Comparison of ENCODE assay signal across 15 cellular contexts in genomic region chr18:2988041-2988794, GRCh38. TPM values are rescaled to one million over a fixed set of nuclear protein-coding genes. Genes with fewer than 3 reads are reported as not detected.
DNase-seq lines count a peak whose midpoint lies in the region; ATAC-seq and TF ChIP-seq lines count a peak whose summit lies in the region.
"Had no signal": no experiment of that assay in that cellular context is flagged by ENCODE, and none has a peak within 500 bp of the region (broad histone marks: within the 10 kb centered on the region; RNA-seq: fewer than 3 reads in every experiment).

No MANE protein-coding gene starts in this region.

- peak overlapping the region; percentile 42; the same call in 1 of the 2 replicates for H3K9ac ChIP-seq in IMR-90 (ENCODE audit: low read depth, low read length)
- H3K9ac ChIP-seq in mammary epithelial cell (ENCODE audit: insufficient read depth, low read length): no peak overlapping the region

- H3K4me1 ChIP-seq in IMR-90 (ENCODE audit: control insufficient read depth, insufficient read depth, low read length): peaks cover 24% of the 10 kb centered on the region
- H3K4me1 ChIP-seq in mammary epithelial cell (ENCODE audit: insufficient read depth, low read length): no peaks in the 10 kb centered on the region

- H4K91ac ChIP-seq in IMR-90 (ENCODE audit: insufficient read depth, low read depth, low read length): peak overlapping the region; percentile 64

- TF ChIP-seq CTCF in IMR-90 (conservative IDR thresholded peaks at IDR 0.05; ENCODE audit: low read depth, low read length): no peak
- TF ChIP-seq CTCF in mammary epithelial cell (conservative IDR thresholded peaks at IDR 0.05 in 1 of 2, IDR thresholded peaks at IDR 0.05 in 1 of 2; ENCODE audit: extremely low read depth in 1 of 2, insufficient read depth in 1 of 2, low read depth in 1 of 2, low read length in 2 of 2): no peak
- no peak for TF ChIP-seq CTCF in omental fat pad (IDR thresholded peaks at IDR 0.05)

- TF ChIP-seq RAD21 in IMR-90 (IDR thresholded peaks at IDR 0.05; ENCODE audit: low read length): no peak

- H3K9me1 ChIP-seq in IMR-90 (ENCODE audit: insufficient read depth, low read length): peaks cover 11% of the 10 kb centered on the region

- peak overlapping the region; percentile 30; the same call in 1 of the 2 replicates for H3K4me3 ChIP-seq in IMR-90 (ENCODE audit: insufficient read depth, low read depth, low read length)
- H3K4me3 ChIP-seq in mammary epithelial cell (replicated peaks in 1 of 3; ENCODE audit: insufficient read depth in 1 of 3, low read depth in 2 of 3, low read length in 3 of 3): no peak overlapping the region

- H4K5ac ChIP-seq in IMR-90 (ENCODE audit: low read depth, low read length): peak overlapping the region; percentile 84; the same call in 1 of the 2 replicates

- H3K79me2 ChIP-seq in mammary epithelial cell (ENCODE audit: insufficient read depth, low read length): peaks cover 16% of the 10 kb centered on the region

- H3K23ac ChIP-seq in IMR-90 (ENCODE audit: low read depth, low read length): peak overlapping the region; percentile 26; the same call in 1 of the 2 replicates

- no peak overlapping the region for H2AK9ac ChIP-seq in IMR-90 (replicated peaks; ENCODE audit: low read depth, low read length, poor library complexity)

- in situ Hi-C loops in IMR-90 (cut with MboI; ENCODE audit: low sequenced_read_pairs) (loop anchor here (25.0 kb wide), 1 partner anchor 624 kb away; no protein-coding TSS in a partner anchor), mammary epithelial cell (cut with MboI; ENCODE audit: low sequenced_read_pairs in 2 of 2) (no loop called here)

- no peaks in the 10 kb centered on the region for H3K27me3 Mint-ChIP-seq in activated CD4-positive, alpha-beta T cell treated with anti-CD3 and anti-CD28 coated beads, Interleukin-2, amount 10 ng/mL, durations not matched to agents 24 days and 14 days
- no peaks in the 10 kb centered on the region for H3K27me3 Mint-ChIP-seq in activated CD4-positive, alpha-beta T cell treated with anti-CD3 and anti-CD28 coated beads, Interleukin-2, amount 10 ng/mL, durations not matched to agents 7 days and 5 days

- dilution Hi-C loops in IMR-90 (cut with HindIII; ENCODE audit: low sequenced_read_pairs, unreplicated experiment): no loop called here
- dilution Hi-C loops in mammary epithelial cell (cut with HindIII; ENCODE audit: low sequenced_read_pairs): no loop called here

- no peak overlapping the region; the same call in 1 of the 2 replicates for H2AK5ac ChIP-seq in IMR-90 (ENCODE audit: low read depth, low read length)

- H3K36me3 ChIP-seq in IMR-90 (ENCODE audit: control insufficient read depth, insufficient read depth, low read length) (no peaks in the 10 kb centered on the region), mammary epithelial cell (ENCODE audit: insufficient read depth, low read length) (no peaks in the 10 kb centered on the region)

- peak overlapping the region; percentile 61; the same call in 1 of the 2 replicates for H2BK20ac ChIP-seq in IMR-90 (ENCODE audit: low read depth, low read length)

- peaks cover 42% of the 10 kb centered on the region for H3K36me3 Mint-ChIP-seq in activated CD4-positive, alpha-beta T cell treated with anti-CD3 and anti-CD28 coated beads, Interleukin-2, amount 10 ng/mL, durations not matched to agents 24 days and 14 days (ENCODE audit: low read depth)
- peaks cover 44% of the 10 kb centered on the region for H3K36me3 Mint-ChIP-seq in activated CD4-positive, alpha-beta T cell treated with anti-CD3 and anti-CD28 coated beads, Interleukin-2, amount 10 ng/mL, durations not matched to agents 7 days and 5 days (ENCODE audit: low read depth)

- H2BK120ac ChIP-seq in IMR-90 (ENCODE audit: low read depth, low read length): peak overlapping the region; percentile 80

- no CpG with 5 or more reads among the region's 2 CpGs for WGBS in IMR-90 (ENCODE audit: extremely low coverage in 2 of 2, insufficient read length in 1 of 2), 2 experiments
- 76% methylated on average over 2 of the region's 2 CpGs for WGBS in mammary epithelial cell (ENCODE audit: low coverage, missing lambda C conversion rate)

- peak overlapping the region; percentile 22; the same call in 1 of the 2 replicates for H3K56ac ChIP-seq in IMR-90 (ENCODE audit: extremely low read depth, insufficient read depth, low read length)

- peaks cover 3% of the 10 kb centered on the region; the same call in 1 of the 2 replicates for H3K9me3 ChIP-seq in IMR-90 (ENCODE audit: control insufficient read depth, insufficient read depth, low read length)
- no peaks in the 10 kb centered on the region for H3K9me3 ChIP-seq in mammary epithelial cell (replicated peaks; ENCODE audit: insufficient read depth, low read length)

- H3K4me2 ChIP-seq in IMR-90 (ENCODE audit: low read depth, low read length) (peak overlapping the region; percentile 94), mammary epithelial cell (ENCODE audit: insufficient read depth, low read depth, low read length) (peak overlapping the region; percentile 51)

- BruUV-seq in IMR-90 (replicated peaks; lab: Mats Ljungman, UMichigan): no TSS peak
- BruUV-seq in mammary epithelial cell (replicated peaks; lab: Mats Ljungman, UMichigan): no TSS peak

- H3K18ac ChIP-seq in IMR-90 (ENCODE audit: low read depth, low read length): peak overlapping the region; percentile 94

- peaks cover 4% of the 10 kb centered on the region for H3K9me3 Mint-ChIP-seq in activated CD4-positive, alpha-beta T cell treated with anti-CD3 and anti-CD28 coated beads, Interleukin-2, amount 10 ng/mL, durations not matched to agents 24 days and 14 days
- peaks cover 8% of the 10 kb centered on the region for H3K9me3 Mint-ChIP-seq in activated CD4-positive, alpha-beta T cell treated with anti-CD3 and anti-CD28 coated beads, Interleukin-2, amount 10 ng/mL, durations not matched to agents 7 days and 5 days
- H3K9me3 Mint-ChIP-seq: immature natural killer cell had no signal

- peak; percentile 78 for ATAC-seq in IMR-90 (ENCODE audit: low read depth)
- peak; percentile 33 for ATAC-seq in omental fat pad (ENCODE audit: low FRiP score)

- no peak overlapping the region for H3K4me3 Mint-ChIP-seq in activated CD4-positive, alpha-beta T cell treated with anti-CD3 and anti-CD28 coated beads, Interleukin-2, amount 10 ng/mL, durations not matched to agents 24 days and 14 days
- H3K4me3 Mint-ChIP-seq in activated CD4-positive, alpha-beta T cell treated with anti-CD3 and anti-CD28 coated beads, Interleukin-2, amount 10 ng/mL, durations not matched to agents 7 days and 5 days: no peak overlapping the region
- H3K4me3 Mint-ChIP-seq: immature natural killer cell had no signal

- H3K27ac Mint-ChIP-seq in activated CD4-positive, alpha-beta T cell treated with anti-CD3 and anti-CD28 coated beads, Interleukin-2, amount 10 ng/mL, durations not matched to agents 24 days and 14 days: peak overlapping the region; percentile 48
- no peak overlapping the region for H3K27ac Mint-ChIP-seq in activated CD4-positive, alpha-beta T cell treated with anti-CD3 and anti-CD28 coated beads, Interleukin-2, amount 10 ng/mL, durations not matched to agents 7 days and 5 days
- H3K27ac Mint-ChIP-seq: immature natural killer cell had no signal

- DNase-seq in activated CD4-positive, alpha-beta T cell treated with anti-CD3 and anti-CD28 coated beads, Interleukin-2, amount 10 ng/mL, durations not matched to agents 24 days and 14 days: no peak
- DNase-seq in activated CD4-positive, alpha-beta T cell treated with anti-CD3 and anti-CD28 coated beads, Interleukin-2, amount 10 ng/mL, durations not matched to agents 7 days and 5 days: no peak
- DNase-seq in IMR-90: peak; percentile 82
- peak; percentile 29 for DNase-seq in mammary epithelial cell
- no peak for DNase-seq in omental fat pad (ENCODE audit: low spot score)
- DNase-seq in NCI-H2081 (lab: John Stamatoyannopoulos, UW): no peak
- DNase-seq in SKM-1 treated with dmso at 0.1 percent for 144 hours (lab: John Stamatoyannopoulos, UW; ENCODE audit: unreplicated experiment): no peak
- DNase-seq in putamen (ENCODE audit: low spot score): no peak
- DNase-seq: activated naive CD4-positive, alpha-beta T cell treated with anti-CD3 and anti-CD28 coated beads, Interleukin-2, amount 50 U/mL, for 16 hours; AML-193; cortex of kidney; DND-41; H7; immature natural killer cell; midbrain had no signal

- POLR2A ChIA-PET in activated CD4-positive, alpha-beta T cell treated with anti-CD3 and anti-CD28 coated beads, Interleukin-2, amount 10 ng/mL, durations not matched to agents 7 days and 5 days (lab: Charles Lee): no interaction called here
- POLR2A ChIA-PET in IMR-90 (lab: Charles Lee; ENCODE audit: unreplicated experiment): no interaction called here

- H2BK15ac ChIP-seq in IMR-90 (ENCODE audit: low read depth, low read length): peak overlapping the region; percentile 47; the same call in 1 of the 3 replicates

- H2BK5ac ChIP-seq in IMR-90 (ENCODE audit: low read depth, low read length, poor library complexity, severe bottlenecking): peak overlapping the region; percentile 98

- peaks cover 6% of the 10 kb centered on the region; the same call in 1 of the 2 replicates for H4K20me1 ChIP-seq in IMR-90 (ENCODE audit: insufficient read depth, low read length)
- no peaks in the 10 kb centered on the region for H4K20me1 ChIP-seq in mammary epithelial cell (ENCODE audit: insufficient read depth, low read length)

- intact Hi-C loops in activated CD4-positive, alpha-beta T cell treated with anti-CD3 and anti-CD28 coated beads, Interleukin-2, amount 10 ng/mL, durations not matched to agents 24 days and 14 days (cut with micrococcal nuclease): no loop called here
- intact Hi-C loops in IMR-90 (cut with micrococcal nuclease): loop anchor here (2.0 to 5.0 kb wide), 4 partner anchors 21 to 259 kb away; partner anchors contain the start of gene MYL12A
- intact Hi-C loops in mammary epithelial cell (cut with micrococcal nuclease): loop anchor here (5.0 kb wide), 1 partner anchor 259 kb away; the partner anchor contains the start of gene MYL12A

- peaks cover 21 to 61% of the 10 kb centered on the region in 2 experiments for H3K79me1 ChIP-seq in IMR-90 (ENCODE audit: low read depth in 1 of 2, low read length in 2 of 2)

- CTCF ChIA-PET in activated CD4-positive, alpha-beta T cell treated with anti-CD3 and anti-CD28 coated beads, Interleukin-2, amount 10 ng/mL, durations not matched to agents 7 days and 5 days (lab: Charles Lee): interaction anchor here (1.0 to 2.6 kb wide), 4 partner anchors 9 to 505 kb away, joined by 3 to 10 read pairs (median 4); no protein-coding TSS in a partner anchor
- CTCF ChIA-PET in IMR-90 (lab: Yijun Ruan, JAX): interaction anchor here (0.8 kb wide), 1 partner anchor 10 kb away, joined by 4 read pairs; no protein-coding TSS in a partner anchor
- CTCF ChIA-PET in mammary epithelial cell (lab: Charles Lee; ENCODE audit: low non-redundant PET): no interaction called here

- H3K14ac ChIP-seq in IMR-90 (replicated peaks; ENCODE audit: low read depth, low read length): peak overlapping the region; percentile 68

- H3K27ac ChIP-seq in IMR-90 (ENCODE audit: insufficient read depth, low read length) (peak overlapping the region; percentile 84), mammary epithelial cell (ENCODE audit: insufficient read depth, low read depth, low read length) (no peak overlapping the region)

- H3K27me3 ChIP-seq in IMR-90 (ENCODE audit: control insufficient read depth, insufficient read depth, low read length): no peaks in the 10 kb centered on the region
- no peaks in the 10 kb centered on the region for H3K27me3 ChIP-seq in mammary epithelial cell (ENCODE audit: insufficient read depth, low read length)

- no peak for TF ChIP-seq POLR2A in IMR-90 (IDR thresholded peaks at IDR 0.05; ENCODE audit: low read depth, low read length)

- peaks cover 67% of the 10 kb centered on the region for H3K4me1 Mint-ChIP-seq in activated CD4-positive, alpha-beta T cell treated with anti-CD3 and anti-CD28 coated beads, Interleukin-2, amount 10 ng/mL, durations not matched to agents 24 days and 14 days
- peaks cover 83% of the 10 kb centered on the region for H3K4me1 Mint-ChIP-seq in activated CD4-positive, alpha-beta T cell treated with anti-CD3 and anti-CD28 coated beads, Interleukin-2, amount 10 ng/mL, durations not matched to agents 7 days and 5 days

- H2AFZ ChIP-seq in IMR-90 (replicated peaks; ENCODE audit: low read length, poor library complexity): no peak overlapping the region
- H2AFZ ChIP-seq in mammary epithelial cell (ENCODE audit: low read depth, low read length): no peak overlapping the region

- peak overlapping the region; percentile 42 to 82; a peak in 2 of 4 replicates for H4K8ac ChIP-seq in IMR-90 (ENCODE audit: low read depth in 2 of 2, low read length in 2 of 2)

- peak overlapping the region; percentile 83; the same call in 1 of the 2 replicates for H3K4ac ChIP-seq in IMR-90 (ENCODE audit: low read depth, low read length)

RNA-seq across cellular contexts. Expression of gene LPIN2, which starts 24.7 kb away (rescaled TPM):
- 111 and 118 TPM in 2 replicates for total RNA-seq in activated CD4-positive, alpha-beta T cell treated with anti-CD3 and anti-CD28 coated beads, Interleukin-2, amount 10 ng/mL, durations not matched to agents 24 days and 14 days
- 100 to 1,000 TPM in 1 of 2 experiments, 10 to 100 TPM in 1; 99.6 to 106 TPM for total RNA-seq in activated CD4-positive, alpha-beta T cell treated with anti-CD3 and anti-CD28 coated beads, Interleukin-2, amount 10 ng/mL, durations not matched to agents 7 days and 5 days
- 21.9 and 23.9 TPM in 2 replicates for total RNA-seq in IMR-90 (2012; rRNA removed)
- 14.4 and 16.2 TPM in 2 replicates for polyA plus RNA-seq in IMR-90 (2012; rRNA removed)
- polyA plus RNA-seq in IMR-90 (2012; cell fraction: cytosol; rRNA removed): 8.0 and 9.9 TPM in 2 replicates
- 15.7 and 29.0 TPM in 2 replicates for polyA plus RNA-seq in IMR-90 (2012; cell fraction: nucleus; rRNA removed; ENCODE audit: low replicate concordance)
- 10 to 100 TPM in 1 of 2 donors, 1 to 10 TPM in 1; 9.9 to 20.3 TPM for total RNA-seq in mammary epithelial cell
- 6.4 TPM for polyA plus RNA-seq in mammary epithelial cell
- 5.6 TPM for polyA minus RNA-seq in mammary epithelial cell
- 10 to 100 TPM; 21.3 to 35.5 (median 31.7) TPM for total RNA-seq in omental fat pad

Comparison
In these comparisons a context has a peak if more than half of its experiments do, and no peak if none do; other contexts are left out.
1. DNase-seq: peak in IMR-90 (single experiment) and mammary epithelial cell (single experiment); none in activated CD4-positive, alpha-beta T cell treated with anti-CD3 and anti-CD28 coated beads, Interleukin-2, amount 10 ng/mL, durations not matched to agents 24 days and 14 days (single experiment), activated CD4-positive, alpha-beta T cell treated with anti-CD3 and anti-CD28 coated beads, Interleukin-2, amount 10 ng/mL, durations not matched to agents 7 days and 5 days (single experiment), omental fat pad (single experiment), NCI-H2081 (0 of 2), SKM-1 treated with dmso at 0.1 percent for 144 hours (single experiment) and putamen (single experiment).